ENCODE assay signal across 8 cellular contexts in genomic region chr6:149717588-149718458, GRCh38. TPM values are rescaled to one million over a fixed set of nuclear protein-coding genes. Genes with fewer than 3 reads are reported as not detected.
DNase-seq lines count a peak whose midpoint lies in the region; ATAC-seq and TF ChIP-seq lines count a peak whose summit lies in the region.

LATS1 (minus strand) TSS chr6:149718101; CDS start chr6:149702126, 15,975 bp downstream.

- TF ChIP-seq CTCF in AG04449 (IDR thresholded peaks at IDR 0.05; ENCODE audit: insufficient read depth, low read length, missing control alignments) (no peak), WERI-Rb-1 (IDR thresholded peaks at IDR 0.05; ENCODE audit: low read depth, low read length) (no peak), breast epithelium (IDR thresholded peaks at IDR 0.05) (no peak), smooth muscle cell (IDR thresholded peaks at IDR 0.05; ENCODE audit: borderline replicate concordance, insufficient read depth, poor library complexity, severe bottlenecking) (no peak)

- peak within 1 kb of the TSS; percentile 92 for H3K4me3 ChIP-seq in AG04449 (ENCODE audit: low read depth, low read length)
- H3K4me3 ChIP-seq in WERI-Rb-1 (ENCODE audit: low read depth, low read length): peak within 1 kb of the TSS; percentile 90
- peak within 1 kb of the TSS; percentile 87 to 95 (median 94) for H3K4me3 ChIP-seq in breast epithelium
- H3K4me3 ChIP-seq in smooth muscle cell: peak within 1 kb of the TSS; percentile 90

- H3K9ac ChIP-seq in smooth muscle cell (ENCODE audit: low read depth): peak within 1 kb of the TSS; percentile 98

- H3K27me3 ChIP-seq in WERI-Rb-1 (ENCODE audit: insufficient read depth, low read depth, severe bottlenecking) (no peaks in the 10 kb centered on the region), breast epithelium (no peaks in the 10 kb centered on the region), smooth muscle cell (ENCODE audit: low read depth) (no peaks in the 10 kb centered on the region)

- H3K36me3 ChIP-seq in WERI-Rb-1 (peaks cover 18% of the 10 kb centered on the region), breast epithelium (no peaks in the 10 kb centered on the region), smooth muscle cell (ENCODE audit: low read depth) (no peaks in the 10 kb centered on the region)

- CTCF ChIA-PET in AG04449 (lab: Yijun Ruan, JAX): interaction anchor here (0.5 to 2.0 kb wide), 8 partner anchors 7 to 207 kb away, joined by 3 to 6 read pairs (median 4); partner anchors contain the start of gene NUP43

- peak within 1 kb of the TSS; percentile 91 for H3K4me2 ChIP-seq in smooth muscle cell

- peak within 1 kb of the TSS; percentile 95 for H3K27ac ChIP-seq in WERI-Rb-1
- H3K27ac ChIP-seq in breast epithelium: peak within 1 kb of the TSS; percentile 99 to 100
- peak within 1 kb of the TSS; percentile 92 for H3K27ac ChIP-seq in smooth muscle cell (ENCODE audit: low read depth)

- ATAC-seq in GM18873 (IDR thresholded peaks at IDR 0.05; ENCODE audit: low FRiP score, unreplicated experiment): peak; percentile 74
- ATAC-seq in HG03135 (IDR thresholded peaks at IDR 0.05; ENCODE audit: unreplicated experiment): peak; percentile 92

- no peaks in the 10 kb centered on the region for H3F3A ChIP-seq in smooth muscle cell (ENCODE audit: low read depth)

- under 1% methylated on average over 75 of the region's 82 CpGs for WGBS in smooth muscle cell (ENCODE audit: low lambda C conversion rate)

- POLR2A ChIA-PET in AG04449 (lab: Yijun Ruan, JAX): interaction anchor here (0.5 to 2.5 kb wide), 6 partner anchors 13 to 268 kb away, joined by 3 to 11 read pairs (median 4); partner anchors contain the start of gene PPIL4

- intact Hi-C loops in breast epithelium (cut with DNase I; ENCODE audit: low total_unique reads): loop anchor here (2.0 kb wide), 1 partner anchor 289 kb away; no protein-coding TSS in a partner anchor

- peaks cover 59% of the 10 kb centered on the region for H3K79me2 ChIP-seq in smooth muscle cell (ENCODE audit: low read depth)

- peak; percentile 69 for TF ChIP-seq POLR2A in breast epithelium (IDR thresholded peaks at IDR 0.05)

- H3K9me3 ChIP-seq in WERI-Rb-1 (ENCODE audit: severe bottlenecking) (no peaks in the 10 kb centered on the region), breast epithelium (no peaks in the 10 kb centered on the region), smooth muscle cell (replicated peaks; ENCODE audit: low read depth) (no peaks in the 10 kb centered on the region)

- peak within 1 kb of the TSS; percentile 73 for H2AFZ ChIP-seq in smooth muscle cell (ENCODE audit: low read depth)

- DNase-seq in AG04449 (ENCODE audit: low read depth, low spot score): no peak
- DNase-seq in NCI-H2227 (lab: John Stamatoyannopoulos, UW; ENCODE audit: unreplicated experiment): peak; percentile 86
- DNase-seq in WERI-Rb-1: peak; percentile 87
- DNase-seq in breast epithelium (ENCODE audit: low spot score in 2 of 2): peak; percentile 84 to 92
- peak; percentile 91 for DNase-seq in iPS-NIHi11 (ENCODE audit: low spot score)
- peak; percentile 74 for DNase-seq in smooth muscle cell (lab: John Stamatoyannopoulos, UW; ENCODE audit: unreplicated experiment)

- H3K4me1 ChIP-seq in breast epithelium (no peaks in the 10 kb centered on the region), smooth muscle cell (ENCODE audit: low read depth) (peaks cover 9% of the 10 kb centered on the region)

- H4K20me1 ChIP-seq in smooth muscle cell (ENCODE audit: low read depth): peaks cover 40% of the 10 kb centered on the region

RNA-seq across cellular contexts. Expression of gene LATS1, which starts in this region (rescaled TPM):
- total RNA-seq in breast epithelium (10 to 100 TPM; 24.3 to 36.4 (median 30.2) TPM), smooth muscle cell (28.3 and 32.0 TPM in 2 replicates)
- polyA plus RNA-seq in smooth muscle cell: 8.5 and 10.0 TPM in 2 replicates
